ENCODE assay signal across 14 cellular contexts in genomic region chr15:59587085-59587826, GRCh38. TPM values are rescaled to one million over a fixed set of nuclear protein-coding genes. Genes with fewer than 3 reads are reported as not detected.
DNase-seq lines count a peak whose midpoint lies in the region; FAIRE-seq and TF ChIP-seq lines count a peak whose summit lies in the region.
"Had no signal": no experiment of that assay in that cellular context is flagged by ENCODE, and none has a peak within 500 bp of the region (broad histone marks: within the 10 kb centered on the region; RNA-seq: fewer than 3 reads in every experiment).

No MANE protein-coding gene starts in this region.

- H3K27ac Mint-ChIP-seq in H9: no peak overlapping the region

- peaks cover 0 to 4% of the 10 kb centered on the region in 2 experiments for H3K27me3 ChIP-seq in endothelial cell of umbilical vein (ENCODE audit: control insufficient read depth in 2 of 2, insufficient read depth in 2 of 2, low read length in 2 of 2)
- no peaks in the 10 kb centered on the region for H3K27me3 ChIP-seq in mesendoderm (ENCODE audit: insufficient read depth, low read length, poor library complexity)
- no peaks in the 10 kb centered on the region for H3K27me3 ChIP-seq in H9 (ENCODE audit: insufficient read depth, low read length)

- no peak overlapping the region for H2BK15ac ChIP-seq in mesendoderm (replicated peaks; ENCODE audit: low read depth)
- no peak overlapping the region for H2BK15ac ChIP-seq in H9 (ENCODE audit: low read depth, low read length)

- H3K4me1 ChIP-seq in endothelial cell of umbilical vein (ENCODE audit: control insufficient read depth, extremely low read depth, insufficient read depth, low read length) (no peaks in the 10 kb centered on the region), mesendoderm (ENCODE audit: control insufficient read depth, low read depth, low read length) (no peaks in the 10 kb centered on the region), H9 (ENCODE audit: insufficient read depth, low read length) (no peaks in the 10 kb centered on the region)

- H4K5ac ChIP-seq in mesendoderm (ENCODE audit: low read length) (no peak overlapping the region), H9 (ENCODE audit: insufficient read length, low read depth, low read length) (no peak overlapping the region)

- H3K36me3 ChIP-seq in endothelial cell of umbilical vein (ENCODE audit: control insufficient read depth in 2 of 2, extremely low read depth in 1 of 2, insufficient read depth in 2 of 2, low read length in 2 of 2) (no peaks in the 10 kb centered on the region), mesendoderm (ENCODE audit: control insufficient read depth, insufficient read depth, low read length) (no peaks in the 10 kb centered on the region)

- no peak overlapping the region for H2BK20ac ChIP-seq in H9 (ENCODE audit: low read depth, low read length, poor library complexity, severe bottlenecking)

- no peaks in the 10 kb centered on the region for H3K23me2 ChIP-seq in H9 (ENCODE audit: insufficient read length, low read depth, low read length, poor library complexity, severe bottlenecking)

- H2AFZ ChIP-seq in endothelial cell of umbilical vein (ENCODE audit: low read depth, low read length) (no peak overlapping the region), H9 (ENCODE audit: low read length) (no peak overlapping the region)

- FAIRE-seq in endothelial cell of umbilical vein (lab: Jason Lieb, UNC): no peak

- H3K9ac ChIP-seq in endothelial cell of umbilical vein (replicated peaks; ENCODE audit: extremely low read depth, insufficient read depth, low read length) (no peak overlapping the region), mesendoderm (ENCODE audit: low read length) (no peak overlapping the region), H9 (ENCODE audit: extremely low read depth, insufficient read length, low read length) (no peak overlapping the region)

- no peak overlapping the region for H4K91ac ChIP-seq in H9 (ENCODE audit: insufficient read length, low read depth, low read length)

- dilution Hi-C loops in endothelial cell of umbilical vein (cut with MboI; ENCODE audit: extremely low pct_ligation_motif_present, low sequenced_read_pairs): no loop called here

- H3K27ac ChIP-seq in 22Rv1 (peak overlapping the region; percentile 52), endothelial cell of umbilical vein (ENCODE audit: insufficient read depth, low read depth, low read length) (no peak overlapping the region), mesendoderm (ENCODE audit: low read depth, low read length) (no peak overlapping the region), H9 (ENCODE audit: insufficient read length, low read depth, low read length) (no peak overlapping the region)
- H3K27ac ChIP-seq: SK-N-MC had no signal

- no peaks in the 10 kb centered on the region for H3K9me1 ChIP-seq in endothelial cell of umbilical vein (replicated peaks; ENCODE audit: control insufficient read depth, extremely low read depth, insufficient read depth, low read length)

- POLR2A ChIA-PET in endothelial cell of umbilical vein (lab: Charles Lee): no interaction called here

- H3K56ac ChIP-seq in mesendoderm (ENCODE audit: low read length) (no peak overlapping the region), H9 (ENCODE audit: insufficient read length, low read depth, low read length) (no peak overlapping the region)

- no peak for TF ChIP-seq CTCF in 22Rv1 (IDR thresholded peaks at IDR 0.05)
- no peak for TF ChIP-seq CTCF in endothelial cell of umbilical vein (IDR thresholded peaks at IDR 0.05; ENCODE audit: extremely low read depth in 1 of 2, insufficient read depth in 1 of 2, low read depth in 1 of 2, low read length in 2 of 2)
- no peak for TF ChIP-seq CTCF in lower leg skin (IDR thresholded peaks at IDR 0.05)
- TF ChIP-seq CTCF in H9 (conservative IDR thresholded peaks at IDR 0.05): no peak

- H3T11ph ChIP-seq in H9 (ENCODE audit: low read length): no peak overlapping the region

- H3K18ac ChIP-seq in mesendoderm (ENCODE audit: low read length) (no peak overlapping the region), H9 (ENCODE audit: insufficient read length, low read depth, low read length) (no peak overlapping the region)

- DNase-seq in HT-29 (ENCODE audit: low spot score) (peak; percentile 93), NCI-H748 (lab: John Stamatoyannopoulos, UW; ENCODE audit: unreplicated experiment) (peak; percentile 72), endothelial cell of umbilical vein (ENCODE audit: low read depth, low spot score) (no peak), mucosa of gallbladder (ENCODE audit: low spot score) (no peak), lower leg skin (ENCODE audit: low spot score in 2 of 2) (no peak), mesendoderm (no peak), H9 (no peak)
- DNase-seq: DND-41; NK-92 treated with Interleukin-12 subunit alpha and Interleukin-12 subunit beta, amount 100 ng/mL, for 24 hours; stimulated activated CD4-positive, alpha-beta T cell treated with anti-CD3 and anti-CD28 coated beads, Interleukin-1b, Interleukin-23, amount 100 ng/mL, for 48 hours had no signal

- CTCF ChIA-PET in endothelial cell of umbilical vein (lab: Charles Lee): interaction anchor here (0.6 to 0.7 kb wide), 2 partner anchors 16 to 24 kb away, joined by 3 read pairs; no protein-coding TSS in a partner anchor

- no peak overlapping the region for H2BK12ac ChIP-seq in H9 (ENCODE audit: insufficient read length, low read depth, low read length)

- H3K9me3 Mint-ChIP-seq in H9: no peaks in the 10 kb centered on the region

- no peak overlapping the region for H2BK120ac ChIP-seq in mesendoderm (ENCODE audit: low read depth, low read length)
- H2BK120ac ChIP-seq in H9 (ENCODE audit: low read depth, low read length, poor library complexity, severe bottlenecking): no peak overlapping the region

- no peak overlapping the region for H4K8ac ChIP-seq in mesendoderm (ENCODE audit: low read depth, low read length)
- no peak overlapping the region for H4K8ac ChIP-seq in H9 (replicated peaks; ENCODE audit: insufficient read length, low read depth, low read length)

- H3K9me3 ChIP-seq in endothelial cell of umbilical vein (replicated peaks; ENCODE audit: control insufficient read depth, insufficient read depth, low read length): no peaks in the 10 kb centered on the region
- H3K9me3 ChIP-seq in H9 (ENCODE audit: control insufficient read depth, low read depth, low read length): no peaks in the 10 kb centered on the region

- intact Hi-C loops in endothelial cell of umbilical vein (cut with micrococcal nuclease): no loop called here
- intact Hi-C loops in lower leg skin (cut with DNase I; ENCODE audit: low total_unique reads): no loop called here

- no peak overlapping the region for H2AK5ac ChIP-seq in mesendoderm (ENCODE audit: low read length)
- no peak overlapping the region for H2AK5ac ChIP-seq in H9 (ENCODE audit: insufficient read length, low read length)

- TF ChIP-seq POLR2A in endothelial cell of umbilical vein (IDR thresholded peaks at IDR 0.05; ENCODE audit: low read depth, low read length): no peak
- TF ChIP-seq POLR2A in lower leg skin (IDR thresholded peaks at IDR 0.05): no peak

- no peak overlapping the region for H3K4ac ChIP-seq in mesendoderm (ENCODE audit: low read depth, low read length)
- no peak overlapping the region for H3K4ac ChIP-seq in H9 (ENCODE audit: low read depth, low read length)

- no peak overlapping the region for H3K14ac ChIP-seq in H9 (ENCODE audit: insufficient read depth, low read length)

- no peaks in the 10 kb centered on the region for H3K79me2 ChIP-seq in endothelial cell of umbilical vein (ENCODE audit: control insufficient read depth, insufficient read depth, low read length)
- no peaks in the 10 kb centered on the region for H3K79me2 ChIP-seq in mesendoderm (ENCODE audit: control insufficient read depth, insufficient read depth, low read length)
- no peaks in the 10 kb centered on the region for H3K79me2 ChIP-seq in H9 (ENCODE audit: insufficient read depth, low read length)

- peaks cover 0 to 3% of the 10 kb centered on the region in 2 experiments; a peak in 2 of 4 replicates for H3K4me1 Mint-ChIP-seq in H9

- 28 to 42% methylated on average over 3 of the region's 3 CpGs for WGBS in lower leg skin, 2 donors
- WGBS in mesendoderm (ENCODE audit: extremely low coverage, insufficient coverage, low lambda C conversion rate): no CpG with 5 or more reads among the region's 3 CpGs
- no CpG with 5 or more reads among the region's 3 CpGs for WGBS in H9 (ENCODE audit: extremely low coverage, insufficient read length, low lambda C conversion rate)

- H3K79me1 ChIP-seq in mesendoderm (ENCODE audit: low read length): no peaks in the 10 kb centered on the region
- no peaks in the 10 kb centered on the region for H3K79me1 ChIP-seq in H9 (ENCODE audit: insufficient read depth, low read depth, low read length, poor library complexity, severe bottlenecking)

- no peaks in the 10 kb centered on the region for H3K27me3 Mint-ChIP-seq in H9 (ENCODE audit: low read depth)

- H3K23ac ChIP-seq in mesendoderm (ENCODE audit: low read length): no peak overlapping the region
- H3K23ac ChIP-seq in H9 (ENCODE audit: insufficient read length, low read depth, low read length): no peak overlapping the region

- no peak overlapping the region for H3K4me3 Mint-ChIP-seq in H9

- BruUV-seq in endothelial cell of umbilical vein (replicated peaks; lab: Mats Ljungman, UMichigan): no TSS peak

- H3K4me2 ChIP-seq in endothelial cell of umbilical vein (ENCODE audit: insufficient read depth, low read length) (no peak overlapping the region), mesendoderm (ENCODE audit: low read length) (no peak overlapping the region), H9 (ENCODE audit: insufficient read depth, insufficient read length, low read length) (no peak overlapping the region)

- no peaks in the 10 kb centered on the region for H4K20me1 ChIP-seq in endothelial cell of umbilical vein (replicated peaks; ENCODE audit: control insufficient read depth, extremely low read depth, insufficient read depth, low read length)
- no peaks in the 10 kb centered on the region for H4K20me1 ChIP-seq in H9 (ENCODE audit: control insufficient read depth, insufficient read depth, insufficient read length)

- H2BK5ac ChIP-seq in mesendoderm (ENCODE audit: low read length) (no peak overlapping the region), H9 (ENCODE audit: insufficient read length, low read length) (no peak overlapping the region)

- no peaks in the 10 kb centered on the region for H3K36me3 Mint-ChIP-seq in H9 (ENCODE audit: insufficient read depth in 1 of 3, low read depth in 3 of 3)

- H3K4me3 ChIP-seq in endothelial cell of umbilical vein (replicated peaks in 1 of 3; ENCODE audit: insufficient read depth in 1 of 3, low read depth in 1 of 3, low read length in 3 of 3) (no peak overlapping the region), lower leg skin (ENCODE audit: low read depth, poor library complexity, severe bottlenecking) (no peak overlapping the region), mesendoderm (ENCODE audit: low read length) (no peak overlapping the region)
- H3K4me3 ChIP-seq: SK-N-MC had no signal

RNA-seq across cellular contexts. Expression of gene GCNT3, which starts 24.3 kb away (rescaled TPM):
- total RNA-seq in HT-29 (2014; rRNA removed; shearing (Covaris generic)): 154 and 164 TPM in 2 replicates
- not detected in 2 replicates for total RNA-seq in endothelial cell of umbilical vein
- polyA plus RNA-seq in endothelial cell of umbilical vein: not detected in 2 replicates
- not detected in 2 replicates for polyA plus RNA-seq in endothelial cell of umbilical vein (2011; cell fraction: cytosol; rRNA removed)
- not detected in 2 replicates for polyA plus RNA-seq in endothelial cell of umbilical vein (2011; cell fraction: nucleus; rRNA removed)
- not detected in 2 replicates for polyA plus RNA-seq in endothelial cell of umbilical vein (2012)
- polyA minus RNA-seq in endothelial cell of umbilical vein: not detected in 2 replicates
- 0.61 TPM for polyA minus RNA-seq in endothelial cell of umbilical vein (2011; cell fraction: cytosol; rRNA and poly(A)+ RNA removed)
- polyA minus RNA-seq in endothelial cell of umbilical vein (2011; cell fraction: nucleus; rRNA and poly(A)+ RNA removed): not detected in 2 replicates
- total RNA-seq in mucosa of gallbladder: 72.3 TPM
- total RNA-seq in lower leg skin: 1 to 10 TPM in 1 of 4 donors, not detected in 3; 1.5 TPM
- polyA plus RNA-seq in mesendoderm (2013, experiment 1 of 2): not detected
- 0.03 TPM for polyA plus RNA-seq in mesendoderm (2013, experiment 2 of 2)
- not detected in 2 replicates for total RNA-seq in H9 (2021)
- total RNA-seq: pulmonary artery endothelial cell, urinary bladder had no signal

Comparison
In these comparisons a context has a peak if more than half of its experiments do, and no peak if none do; other contexts are left out.
1. DNase-seq: peak in HT-29 (single experiment) and NCI-H748 (single experiment); none in endothelial cell of umbilical vein (single experiment), mucosa of gallbladder (single experiment), lower leg skin (0 of 2), mesendoderm (single experiment) and H9 (single experiment).
2. RNA of gene GCNT3, which starts 24.3 kb away (total RNA-seq): 154 to 164 TPM in HT-29 and 72.3 TPM in mucosa of gallbladder (single experiment); 1.5 TPM in lower leg skin, not detected in endothelial cell of umbilical vein and not detected in H9; every median in the first group is over 10 times any median in the second.